In the genomic region with DNA sequence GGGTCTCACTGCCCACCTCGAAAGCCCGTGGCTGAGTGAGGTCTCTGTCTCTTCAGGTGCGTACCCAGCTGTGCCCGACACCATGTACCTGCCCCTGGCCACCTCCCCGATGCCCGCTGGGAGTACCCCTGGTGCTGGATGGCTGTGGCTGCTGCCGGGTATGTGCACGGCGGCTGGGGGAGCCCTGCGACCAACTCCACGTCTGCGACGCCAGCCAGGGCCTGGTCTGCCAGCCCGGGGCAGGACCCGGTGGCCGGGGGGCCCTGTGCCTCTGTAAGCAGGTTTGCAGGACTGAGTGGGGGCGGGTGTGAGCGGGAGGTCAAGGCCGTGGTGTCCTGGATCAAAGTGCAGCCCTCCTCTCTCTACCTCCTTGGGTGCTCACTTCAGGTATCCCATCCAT, we compare ENCODE assay signal across 23 cellular contexts. TPM values are rescaled to one million over a fixed set of nuclear protein-coding genes. Genes with fewer than 3 reads are reported as not detected.
A peak's percentile ranks its signal among the peaks of the same experiment; 100 is the strongest.
DNase-seq lines count a peak whose midpoint lies in the region; ATAC-seq and TF ChIP-seq lines count a peak whose summit lies in the region.
"Had no signal": no experiment of that assay in that cellular context is flagged by ENCODE, and none has a peak within 500 bp of the region (broad histone marks: within the 10 kb centered on the region; RNA-seq: fewer than 3 reads in every experiment).

No MANE protein-coding gene starts in this region.

- H3K36me3 ChIP-seq in mammary epithelial cell (ENCODE audit: insufficient read depth, low read length): no peaks in the 10 kb centered on the region
- no peaks in the 10 kb centered on the region for H3K36me3 ChIP-seq in endodermal cell (ENCODE audit: control insufficient read depth, insufficient read depth, low read length)
- H3K36me3 ChIP-seq in vagina: no peaks in the 10 kb centered on the region
- no peaks in the 10 kb centered on the region for H3K36me3 ChIP-seq in WERI-Rb-1
- H3K36me3 ChIP-seq: BLaER1 treated with 17β-estradiol and CSF1 and Interleukin-3, amounts not matched to agents 10 nM and 100 nM had no signal

- intact Hi-C loops in MCF 10A (cut with micrococcal nuclease) (no loop called here), mammary epithelial cell (cut with micrococcal nuclease) (no loop called here), vagina (cut with DNase I) (no loop called here)

- POLR2A ChIA-PET in MCF 10A (lab: Yijun Ruan, JAX): interaction anchor here (0.6 to 9.2 kb wide), 5 partner anchors 8 to 240 kb away, joined by 3 to 138 read pairs (median 5); partner anchors contain the start of gene TOMM34

- no peak overlapping the region for H3K27ac ChIP-seq in mammary epithelial cell (ENCODE audit: insufficient read depth, low read depth, low read length)
- H3K27ac ChIP-seq in endodermal cell (ENCODE audit: low read depth, low read length): no peak overlapping the region
- peak overlapping the region; percentile 92 for H3K27ac ChIP-seq in vagina
- no peak overlapping the region for H3K27ac ChIP-seq in WERI-Rb-1
- H3K27ac ChIP-seq: BLaER1 treated with 17β-estradiol and CSF1 and Interleukin-3, amounts not matched to agents 10 nM and 100 nM; hepatocyte had no signal

- H3K4me3 Mint-ChIP-seq in MCF 10A (ENCODE audit: unreplicated experiment) (peak overlapping the region; percentile 35), endodermal cell (no peak overlapping the region), osteocyte (ENCODE audit: unreplicated experiment) (no peak overlapping the region), immature natural killer cell (no peak overlapping the region)
- H3K4me3 Mint-ChIP-seq: activated CD4-positive, alpha-beta T cell treated with anti-CD3 and anti-CD28 coated beads, Interleukin-2, amount 10 ng/mL, durations not matched to agents 7 days and 5 days; T-cell had no signal

- no peak overlapping the region for H3K4me3 ChIP-seq in mammary epithelial cell (replicated peaks in 1 of 3; ENCODE audit: insufficient read depth in 1 of 3, low read depth in 2 of 3, low read length in 3 of 3)
- H3K4me3 ChIP-seq in endodermal cell (ENCODE audit: low read length): no peak overlapping the region
- no peak overlapping the region for H3K4me3 ChIP-seq in vagina
- H3K4me3 ChIP-seq in WERI-Rb-1 (ENCODE audit: low read depth, low read length): no peak overlapping the region
- H3K4me3 ChIP-seq: BLaER1 treated with 17β-estradiol and CSF1 and Interleukin-3, amounts not matched to agents 10 nM and 100 nM; hepatocyte had no signal

- H3K27ac Mint-ChIP-seq in MCF 10A (ENCODE audit: low read depth, unreplicated experiment) (peak overlapping the region; percentile 90), endodermal cell (no peak overlapping the region), osteocyte (ENCODE audit: unreplicated experiment) (peak overlapping the region; percentile 98), immature natural killer cell (no peak overlapping the region)
- H3K27ac Mint-ChIP-seq: activated CD4-positive, alpha-beta T cell treated with anti-CD3 and anti-CD28 coated beads, Interleukin-2, amount 10 ng/mL, durations not matched to agents 7 days and 5 days; T-cell had no signal

- no peak for ATAC-seq in GM18909 (IDR thresholded peaks at IDR 0.05; ENCODE audit: poor library complexity, unreplicated experiment)
- ATAC-seq: T-cell had no signal

- H3K4me1 ChIP-seq in mammary epithelial cell (ENCODE audit: insufficient read depth, low read length) (peaks cover 42% of the 10 kb centered on the region), endodermal cell (ENCODE audit: control insufficient read depth, insufficient read depth, low read length) (no peaks in the 10 kb centered on the region), vagina (peaks cover 58% of the 10 kb centered on the region)

- H3K9me3 Mint-ChIP-seq in MCF 10A (ENCODE audit: unreplicated experiment) (no peaks in the 10 kb centered on the region), endodermal cell (no peaks in the 10 kb centered on the region), osteocyte (ENCODE audit: unreplicated experiment) (no peaks in the 10 kb centered on the region), immature natural killer cell (no peaks in the 10 kb centered on the region)
- H3K9me3 Mint-ChIP-seq: activated CD4-positive, alpha-beta T cell treated with anti-CD3 and anti-CD28 coated beads, Interleukin-2, amount 10 ng/mL, durations not matched to agents 7 days and 5 days; T-cell had no signal

- H3K27me3 ChIP-seq in mammary epithelial cell (ENCODE audit: insufficient read depth, low read length) (no peaks in the 10 kb centered on the region), endodermal cell (ENCODE audit: control insufficient read depth, insufficient read depth, low read length, poor library complexity, severe bottlenecking) (no peaks in the 10 kb centered on the region), vagina (no peaks in the 10 kb centered on the region), WERI-Rb-1 (ENCODE audit: insufficient read depth, low read depth, severe bottlenecking) (no peaks in the 10 kb centered on the region)
- H3K27me3 ChIP-seq: BLaER1 treated with 17β-estradiol and CSF1 and Interleukin-3, amounts not matched to agents 10 nM and 100 nM; hepatocyte had no signal

- no peak for TF ChIP-seq POLR2A in vagina (IDR thresholded peaks at IDR 0.05)

- peaks cover 44% of the 10 kb centered on the region for H3K4me1 Mint-ChIP-seq in MCF 10A (ENCODE audit: insufficient read depth, unreplicated experiment)
- H3K4me1 Mint-ChIP-seq in endodermal cell: no peaks in the 10 kb centered on the region
- H3K4me1 Mint-ChIP-seq in osteocyte (ENCODE audit: unreplicated experiment): peaks cover 62% of the 10 kb centered on the region
- H3K4me1 Mint-ChIP-seq in immature natural killer cell: peaks cover 0 to under 1% of the 10 kb centered on the region in 2 donors
- H3K4me1 Mint-ChIP-seq: activated CD4-positive, alpha-beta T cell treated with anti-CD3 and anti-CD28 coated beads, Interleukin-2, amount 10 ng/mL, durations not matched to agents 7 days and 5 days; T-cell had no signal

- no peaks in the 10 kb centered on the region for H3K79me2 ChIP-seq in mammary epithelial cell (ENCODE audit: insufficient read depth, low read length)
- H3K79me2 ChIP-seq: hepatocyte had no signal

- dilution Hi-C loops in mammary epithelial cell (cut with HindIII; ENCODE audit: low sequenced_read_pairs): no loop called here

- in situ Hi-C loops in mammary epithelial cell (cut with MboI; ENCODE audit: low sequenced_read_pairs in 2 of 2): no loop called here

- TF ChIP-seq CTCF in MCF 10A (IDR thresholded peaks at IDR 0.05; ENCODE audit: unreplicated experiment) (no peak), mammary epithelial cell (conservative IDR thresholded peaks at IDR 0.05 in 1 of 2, IDR thresholded peaks at IDR 0.05 in 1 of 2; ENCODE audit: extremely low read depth in 1 of 2, insufficient read depth in 1 of 2, low read depth in 1 of 2, low read length in 2 of 2) (no peak), endodermal cell (conservative IDR thresholded peaks at IDR 0.05) (no peak), osteocyte (IDR thresholded peaks at IDR 0.05) (no peak), vagina (IDR thresholded peaks at IDR 0.05) (no peak), WERI-Rb-1 (IDR thresholded peaks at IDR 0.05; ENCODE audit: low read depth, low read length) (no peak)

- H2AFZ ChIP-seq in mammary epithelial cell (ENCODE audit: low read depth, low read length): no peak overlapping the region
- H2AFZ ChIP-seq: hepatocyte had no signal

- H3K9ac ChIP-seq in mammary epithelial cell (ENCODE audit: insufficient read depth, low read length) (no peak overlapping the region), endodermal cell (ENCODE audit: extremely low read depth, low read length, poor library complexity, severe bottlenecking) (no peak overlapping the region)
- H3K9ac ChIP-seq: BLaER1 treated with 17β-estradiol and CSF1 and Interleukin-3, amounts not matched to agents 10 nM and 100 nM had no signal

- no peak overlapping the region for H3K4me2 ChIP-seq in mammary epithelial cell (ENCODE audit: insufficient read depth, low read depth, low read length)
- H3K4me2 ChIP-seq: hepatocyte had no signal

- BruUV-seq in MCF 10A (replicated peaks; lab: Mats Ljungman, UMichigan) (no TSS peak), mammary epithelial cell (replicated peaks; lab: Mats Ljungman, UMichigan) (no TSS peak)

- WGBS in mammary epithelial cell (ENCODE audit: low coverage, missing lambda C conversion rate): 100% methylated on average over 2 of the region's 19 CpGs
- WGBS in endodermal cell (ENCODE audit: insufficient coverage in 1 of 2, insufficient read length in 1 of 2), 2 experiments: 90 to 95% methylated on average over 15 to 19 of the region's 19 CpGs

- DNase-seq in MCF 10A (ENCODE audit: unreplicated experiment) (no peak), mammary epithelial cell (no peak), endodermal cell (peak; percentile 42), osteocyte (ENCODE audit: extremely low spot score, unreplicated experiment) (no peak), vagina (ENCODE audit: extremely low spot score in 2 of 2) (no peak), WERI-Rb-1 (no peak), immature natural killer cell (no peak)
- DNase-seq: 8988T; activated CD4-positive, alpha-beta T cell treated with anti-CD3 and anti-CD28 coated beads, Interleukin-2, amount 10 ng/mL, durations not matched to agents 7 days and 5 days; activated CD8-positive, alpha-beta memory T cell treated with anti-CD3 and anti-CD28 coated beads, Interleukin-2, amount 50 U/mL, for 48 hours; activated effector memory CD4-positive, alpha-beta T cell treated with Interleukin-2 at 50 U/mL for 16 hours; Calu3; cerebellar nuclear complex; NCI-H1092 treated with DMSO at 0.1 percent for 48 hours; NCI-H2107; NCI-H524 treated with DMSO at 0.1 percent for 48 hours; T-cell had no signal

- H3K27me3 Mint-ChIP-seq in MCF 10A (ENCODE audit: insufficient read depth, unreplicated experiment) (no peaks in the 10 kb centered on the region), endodermal cell (ENCODE audit: insufficient read depth) (peaks cover 3% of the 10 kb centered on the region), osteocyte (ENCODE audit: unreplicated experiment) (no peaks in the 10 kb centered on the region), immature natural killer cell (ENCODE audit: low read depth in 3 of 3) (peaks cover 2 to 6% (median 6%) of the 10 kb centered on the region in 3 donors)
- H3K27me3 Mint-ChIP-seq: activated CD4-positive, alpha-beta T cell treated with anti-CD3 and anti-CD28 coated beads, Interleukin-2, amount 10 ng/mL, durations not matched to agents 7 days and 5 days; T-cell had no signal

- H3K9me3 ChIP-seq in mammary epithelial cell (replicated peaks; ENCODE audit: insufficient read depth, low read length) (no peaks in the 10 kb centered on the region), endodermal cell (ENCODE audit: control insufficient read depth, low read length) (no peaks in the 10 kb centered on the region), vagina (no peaks in the 10 kb centered on the region), WERI-Rb-1 (ENCODE audit: severe bottlenecking) (no peaks in the 10 kb centered on the region)
- H3K9me3 ChIP-seq: BLaER1 treated with 17β-estradiol and CSF1 and Interleukin-3, amounts not matched to agents 10 nM and 100 nM had no signal

- CTCF ChIA-PET in MCF 10A (lab: Yijun Ruan, JAX) (interaction anchor here (1.6 to 6.6 kb wide), 4 partner anchors 13 to 35 kb away, joined by 5 to 78 read pairs (median 22); no protein-coding TSS in a partner anchor), mammary epithelial cell (lab: Charles Lee; ENCODE audit: low non-redundant PET) (no interaction called here)

- H4K20me1 ChIP-seq in mammary epithelial cell (ENCODE audit: insufficient read depth, low read length): no peaks in the 10 kb centered on the region
- H4K20me1 ChIP-seq: BLaER1 treated with 17β-estradiol and CSF1 and Interleukin-3, amounts not matched to agents 10 nM and 100 nM had no signal

- peaks cover 23% of the 10 kb centered on the region for H3K36me3 Mint-ChIP-seq in MCF 10A (ENCODE audit: insufficient read depth, unreplicated experiment)
- H3K36me3 Mint-ChIP-seq in endodermal cell (ENCODE audit: low read depth): no peaks in the 10 kb centered on the region
- H3K36me3 Mint-ChIP-seq in osteocyte (ENCODE audit: unreplicated experiment): no peaks in the 10 kb centered on the region
- no peaks in the 10 kb centered on the region for H3K36me3 Mint-ChIP-seq in immature natural killer cell
- H3K36me3 Mint-ChIP-seq: T-cell had no signal

RNA-seq across cellular contexts. Expression of gene CCN5, which starts 4.7 kb away (rescaled TPM):
- total RNA-seq in MCF 10A (2022) (0.93 and 1.4 TPM in 2 replicates), mammary epithelial cell (under 1 TPM in 1 of 2 donors, not detected in 1; 0.67 TPM), endodermal cell (not detected), osteocyte (18.2 and 24.0 TPM in 2 replicates), vagina (134 TPM)
- polyA plus RNA-seq in mammary epithelial cell (not detected), immature natural killer cell (not detected)
- polyA minus RNA-seq in mammary epithelial cell: not detected
- polyA plus RNA-seq in endodermal cell (2013, experiment 1 of 2): not detected
- polyA plus RNA-seq in endodermal cell (2013, experiment 2 of 2): not detected
- total RNA-seq: activated CD4-positive, alpha-beta T cell treated with anti-CD3 and anti-CD28 coated beads, Interleukin-2, amount 10 ng/mL, durations not matched to agents 7 days and 5 days; LHCN-M2; pulmonary artery endothelial cell had no signal
- polyA plus RNA-seq: neural cell had no signal

RNA-seq across cellular contexts. Expression of gene KCNK15, which starts 25.8 kb away (rescaled TPM):
- total RNA-seq in MCF 10A (2022) (0.93 and 1.4 TPM in 2 replicates), mammary epithelial cell (1 to 10 TPM in 1 of 2 donors, under 1 TPM in 1; 0.31 to 1.0 TPM), endodermal cell (under 1 TPM; 0.15 to 0.22 TPM), osteocyte (17.5 and 21.5 TPM in 2 replicates), vagina (1.5 TPM)
- polyA plus RNA-seq in mammary epithelial cell (0.40 TPM), immature natural killer cell (not detected)
- not detected for polyA minus RNA-seq in mammary epithelial cell
- 0.07 TPM for polyA plus RNA-seq in endodermal cell (2013, experiment 1 of 2)
- not detected for polyA plus RNA-seq in endodermal cell (2013, experiment 2 of 2)
- total RNA-seq: activated CD4-positive, alpha-beta T cell treated with anti-CD3 and anti-CD28 coated beads, Interleukin-2, amount 10 ng/mL, durations not matched to agents 7 days and 5 days; LHCN-M2; pulmonary artery endothelial cell had no signal
- polyA plus RNA-seq: neural cell had no signal

Comparison
In these comparisons a context has a peak if more than half of its experiments do, and no peak if none do; other contexts are left out.
1. H3K27ac Mint-ChIP-seq: peak in MCF 10A (single experiment) and osteocyte (single experiment); none in endodermal cell (single experiment) and immature natural killer cell (0 of 6).